ENCODE assay signal across 21 cellular contexts in the genomic region with DNA sequence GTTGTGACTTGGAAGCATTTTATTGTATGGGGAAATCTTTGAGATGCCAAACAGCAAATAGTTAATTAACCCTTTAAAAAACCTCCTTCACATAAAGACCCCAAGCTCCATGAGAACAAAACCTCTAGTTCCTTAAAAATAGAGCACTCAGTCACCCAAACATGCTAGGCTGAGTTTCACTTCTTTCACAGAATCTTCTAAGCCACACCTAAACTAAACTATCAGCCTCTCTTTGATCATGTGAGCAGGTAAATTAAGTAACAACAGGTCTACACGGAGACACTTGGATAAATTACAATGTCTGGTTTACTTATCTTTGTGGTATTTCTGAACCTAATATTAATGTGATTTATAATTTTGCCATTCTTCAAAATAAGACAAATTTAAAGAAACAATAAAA.
DNase-seq lines count a peak whose midpoint lies in the region; ATAC-seq and TF ChIP-seq lines count a peak whose summit lies in the region.
"Had no signal": no experiment of that assay in that cellular context is flagged by ENCODE, and none has a peak within 500 bp of the region (broad histone marks: within the 10 kb centered on the region; RNA-seq: fewer than 3 reads in every experiment).

No MANE protein-coding gene starts in this region.

- TF ChIP-seq POLR2A in tibial nerve (IDR thresholded peaks at IDR 0.05), result no peak

- CTCF ChIA-PET in activated B cell treated with CpG ODN at 0.5 μM for 24 hours (lab: Charles Lee), result no interaction called here

- WGBS in tibial nerve, 2 donors, result 68 to 85% methylated on average over 1 of the region's 1 CpG

- H3K4me3 ChIP-seq in tibial nerve, result no peak overlapping the region
- H3K4me3 ChIP-seq: adrenal gland, right lobe of liver had no signal

- POLR2A ChIA-PET in activated B cell treated with CpG ODN at 0.5 μM for 24 hours (lab: Charles Lee), result interaction anchor here (0.5 to 2.3 kb wide), 7 partner anchors 16 to 346 kb away, joined by 3 to 17 read pairs (median 3); no protein-coding TSS in a partner anchor

- no peak for DNase-seq in CD14-positive monocyte (ENCODE audit: low spot score)
- no peak for DNase-seq in activated B cell treated with CpG ODN at 0.5 μM for 24 hours
- DNase-seq in DMS79 treated with DMSO at 0.1 percent for 48 hours (lab: John Stamatoyannopoulos, UW), result no peak
- DNase-seq in tibial nerve (ENCODE audit: low spot score in 2 of 2), result no peak
- DNase-seq in GM03348 (ENCODE audit: low spot score), result no peak
- DNase-seq: activated CD4-positive, alpha-beta T cell treated with anti-CD3 and anti-CD28 coated beads, Interleukin-2, amount 50 U/mL, for 48 hours; activated CD4-positive, CD25-positive, alpha-beta regulatory T cell; activated naive CD4-positive, alpha-beta T cell treated with anti-CD3 and anti-CD28 coated beads for 36 hours; adrenal gland; brain microvascular endothelial cell; mesendoderm; NCI-H1694; right lobe of liver; SIG-M5; stimulated activated CD4-positive, alpha-beta T cell treated with anti-CD3 and anti-CD28 coated beads, Interleukin-4, amount 100 ng/mL, for 1 hour; SW 1271; T1000 had no signal

- TF ChIP-seq EP300 in tibial nerve (IDR thresholded peaks at IDR 0.05), result no peak

- H3K9me3 ChIP-seq in tibial nerve, result no peaks in the 10 kb centered on the region
- H3K9me3 ChIP-seq: adrenal gland, right lobe of liver had no signal

- no peaks in the 10 kb centered on the region for H3K36me3 Mint-ChIP-seq in CD14-positive monocyte
- no peaks in the 10 kb centered on the region for H3K36me3 Mint-ChIP-seq in activated B cell treated with CpG ODN at 0.5 μM for 24 hours (ENCODE audit: low read depth)

- H3K27me3 ChIP-seq in tibial nerve, result no peaks in the 10 kb centered on the region
- H3K27me3 ChIP-seq: adrenal gland, brain microvascular endothelial cell, right lobe of liver had no signal

- ATAC-seq in GM21360 (IDR thresholded peaks at IDR 0.05; ENCODE audit: unreplicated experiment), result peak; percentile 45
- ATAC-seq in HG03378 (IDR thresholded peaks at IDR 0.05; ENCODE audit: unreplicated experiment), result peak; percentile 31
- ATAC-seq in activated B cell treated with CpG ODN at 0.5 μM for 24 hours (ENCODE audit: low read depth), result no peak
- no peak for ATAC-seq in esophagus mucosa
- ATAC-seq: left lobe of liver, right lobe of liver had no signal

- H3K4me1 ChIP-seq in tibial nerve, result peaks cover 0 to 11% (median 0%) of the 10 kb centered on the region in 4 donors

- H3K27ac Mint-ChIP-seq in CD14-positive monocyte, result peak overlapping the region in 5 of 7 donors; percentile 30 to 84 (median 56)
- H3K27ac Mint-ChIP-seq in activated B cell treated with CpG ODN at 0.5 μM for 24 hours, result peak overlapping the region; percentile 62
- H3K27ac Mint-ChIP-seq: activated naive CD4-positive, alpha-beta T cell treated with anti-CD3 and anti-CD28 coated beads for 36 hours had no signal

- peaks cover 46% of the 10 kb centered on the region for H3K4me1 Mint-ChIP-seq in CD14-positive monocyte
- H3K4me1 Mint-ChIP-seq in activated B cell treated with CpG ODN at 0.5 μM for 24 hours, result peaks cover 67% of the 10 kb centered on the region

- H3K27me3 Mint-ChIP-seq in CD14-positive monocyte (ENCODE audit: low read depth in 3 of 3) (peaks cover 0 to 2% (median 0%) of the 10 kb centered on the region in 3 donors), activated B cell treated with CpG ODN at 0.5 μM for 24 hours (no peaks in the 10 kb centered on the region)

- intact Hi-C loops in CD14-positive monocyte (cut with micrococcal nuclease) (no loop called here), activated B cell treated with CpG ODN at 0.5 μM for 24 hours (cut with micrococcal nuclease) (loop anchor here (1.0 kb wide), 1 partner anchor 206 kb away; no protein-coding TSS in a partner anchor)

- no peaks in the 10 kb centered on the region for H3K36me3 ChIP-seq in tibial nerve
- H3K36me3 ChIP-seq: adrenal gland, brain microvascular endothelial cell, right lobe of liver had no signal

- no peak for TF ChIP-seq CTCF in CD14-positive monocyte (IDR thresholded peaks at IDR 0.05)
- TF ChIP-seq CTCF in activated B cell treated with CpG ODN at 0.5 μM for 24 hours (IDR thresholded peaks at IDR 0.05), result no peak
- no peak for TF ChIP-seq CTCF in tibial nerve (IDR thresholded peaks at IDR 0.05)

- H3K9me3 Mint-ChIP-seq in CD14-positive monocyte, result peaks cover 0 to 6% (median 2%) of the 10 kb centered on the region in 7 donors
- H3K9me3 Mint-ChIP-seq in activated B cell treated with CpG ODN at 0.5 μM for 24 hours, result peaks cover 4% of the 10 kb centered on the region
- H3K9me3 Mint-ChIP-seq: activated naive CD4-positive, alpha-beta T cell treated with anti-CD3 and anti-CD28 coated beads for 36 hours had no signal

- H3K27ac ChIP-seq in tibial nerve, result no peak overlapping the region
- H3K27ac ChIP-seq: adrenal gland, brain microvascular endothelial cell, right lobe of liver had no signal

- H3K4me3 Mint-ChIP-seq in CD14-positive monocyte, result no peak overlapping the region
- H3K4me3 Mint-ChIP-seq in activated B cell treated with CpG ODN at 0.5 μM for 24 hours, result peak overlapping the region; percentile 50
- H3K4me3 Mint-ChIP-seq: activated naive CD4-positive, alpha-beta T cell treated with anti-CD3 and anti-CD28 coated beads for 36 hours had no signal

Comparison
In these comparisons a context has a peak if more than half of its experiments do, and no peak if none do; other contexts are left out.
1. ATAC-seq: peak in GM21360 (single experiment) and HG03378 (single experiment); none in activated B cell treated with CpG ODN at 0.5 μM for 24 hours (single experiment) and esophagus mucosa (single experiment).